Comparison of ENCODE assay signal across 9 cellular contexts in genomic region chr6:129748901-129749748, GRCh38. TPM values are rescaled to one million over a fixed set of nuclear protein-coding genes. Genes with fewer than 3 reads are reported as not detected.
DNase-seq lines count a peak whose midpoint lies in the region; ATAC-seq, FAIRE-seq and TF ChIP-seq lines count a peak whose summit lies in the region.
"Had no signal": no experiment of that assay in that cellular context is flagged by ENCODE, and none has a peak within 500 bp of the region (broad histone marks: within the 10 kb centered on the region; RNA-seq: fewer than 3 reads in every experiment).

No MANE protein-coding gene starts in this region.

- H3K4me1 ChIP-seq in sigmoid colon = peaks cover 0 to 32% (median 15%) of the 10 kb centered on the region in 4 donors

- ATAC-seq in HG03442 (IDR thresholded peaks at IDR 0.05; ENCODE audit: unreplicated experiment) = no peak

- peak; percentile 74 for FAIRE-seq in GM12891 (lab: Jason Lieb, UNC)
- FAIRE-seq: islet of Langerhans had no signal

- intact Hi-C loops in sigmoid colon (cut with DNase I) (no loop called here), posterior cingulate gyrus (cut with DNase I) (loop anchor here (10.0 kb wide), 1 partner anchor 244 kb away; no protein-coding TSS in a partner anchor)

- TF ChIP-seq POLR2A in GM12891 (IDR thresholded peaks at IDR 0.05; ENCODE audit: low read depth, low read length) (no peak), sigmoid colon (IDR thresholded peaks at IDR 0.05) (no peak)

- no peaks in the 10 kb centered on the region for H3K36me3 ChIP-seq in sigmoid colon

- no peaks in the 10 kb centered on the region for H3K27me3 ChIP-seq in sigmoid colon

- 80 to 81% methylated on average over 7 of the region's 7 CpGs for WGBS in sigmoid colon, 2 donors

- H3K9me3 ChIP-seq in sigmoid colon = no peaks in the 10 kb centered on the region

- no peak overlapping the region for H3K4me3 ChIP-seq in sigmoid colon

- DNase-seq in GM12891 (ENCODE audit: insufficient read length, low spot score) (no peak), MV-4-11 (lab: John Stamatoyannopoulos, UW) (peak; percentile 44), dermis blood vessel endothelial cell (peak; percentile 63), sigmoid colon (no peak), NCI-H1417 treated with DMSO at 0.1 percent for 48 hours (lab: John Stamatoyannopoulos, UW) (no peak), posterior cingulate gyrus (no peak), cerebellum (ENCODE audit: low spot score) (no peak)

- TF ChIP-seq EP300 in sigmoid colon (IDR thresholded peaks at IDR 0.05) = no peak

- H3K27ac ChIP-seq in sigmoid colon = peak overlapping the region; percentile 3 to 56 (median 40)

- no peak for TF ChIP-seq CTCF in sigmoid colon (IDR thresholded peaks at IDR 0.05)

TF ChIP-seq in GM12891, 5 proteins besides CTCF, POLR2A, EP300 and RAD21:
- TF ChIP-seq PAX5 (IDR thresholded peaks at IDR 0.05; ENCODE audit: insufficient read depth, low read length, severe bottlenecking) = no peak

RNA-seq across cellular contexts. Expression of gene ARHGAP18, which starts 39.1 kb away (rescaled TPM):
- polyA plus RNA-seq in GM12891 (2012; ENCODE audit: low read depth, missing spikeins) = 9.7 TPM
- 110 and 119 TPM in 2 replicates for total RNA-seq in dermis blood vessel endothelial cell
- total RNA-seq in sigmoid colon = 10 to 100 TPM in 2 of 4 donors, 1 to 10 TPM in 2; 9.2 to 16.9 (median 10.0) TPM
- polyA plus RNA-seq in sigmoid colon = 10 to 100 TPM in 2 of 3 donors, 1 to 10 TPM in 1; 9.2 to 16.0 (median 13.8) TPM
- total RNA-seq in cerebellum = 5.6 TPM

Comparison
In these comparisons a context has a peak if more than half of its experiments do, and no peak if none do; other contexts are left out.
1. DNase-seq: peak in MV-4-11 (single experiment) and dermis blood vessel endothelial cell (single experiment); none in GM12891 (single experiment), sigmoid colon (single experiment), NCI-H1417 treated with DMSO at 0.1 percent for 48 hours (single experiment), posterior cingulate gyrus (0 of 10) and cerebellum (single experiment).